Comparison of ENCODE assay signal across 8 cellular contexts in the genomic region with DNA sequence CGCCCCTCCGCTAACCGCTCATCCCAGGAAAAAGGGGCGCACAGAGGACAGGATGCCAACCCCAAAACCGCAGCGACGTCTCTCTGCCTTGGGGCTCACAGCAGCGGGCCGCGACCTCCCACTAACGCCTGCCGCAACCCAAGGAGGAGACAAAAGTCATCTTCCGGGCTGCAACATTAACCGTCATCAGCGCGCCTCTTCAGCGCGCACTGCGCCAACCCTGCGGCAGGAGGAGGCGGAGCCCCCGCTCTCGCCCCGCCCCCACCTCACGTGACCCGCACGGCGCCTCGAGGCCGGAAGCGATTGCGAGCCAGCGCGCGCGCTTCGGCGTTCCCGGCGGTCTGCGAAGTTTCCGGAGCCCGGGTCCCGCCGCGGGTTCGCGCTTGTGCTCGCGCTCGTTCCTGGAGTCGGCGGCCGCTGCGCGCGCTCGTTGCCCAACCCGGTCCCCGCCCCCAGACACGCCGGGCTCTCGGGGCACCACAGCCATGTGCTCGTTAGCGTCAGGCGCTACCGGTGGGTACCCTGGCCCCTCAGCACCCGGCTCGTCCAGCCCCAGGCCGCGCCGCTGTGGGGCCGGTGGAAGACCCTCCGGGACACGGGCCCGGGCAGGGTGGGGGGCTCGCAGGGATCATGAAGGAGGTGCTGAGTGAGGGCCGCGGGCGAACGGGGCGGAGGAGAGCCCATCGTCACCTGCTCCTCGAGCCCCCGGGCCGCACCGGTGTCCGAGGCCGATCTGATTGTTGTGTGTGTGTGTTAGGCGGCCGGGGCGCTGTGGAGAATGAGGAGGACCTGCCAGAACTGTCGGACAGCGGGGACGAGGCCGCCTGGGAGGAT. TPM values are rescaled to one million over a fixed set of nuclear protein-coding genes. Genes with fewer than 3 reads are reported as not detected.
DNase-seq lines count a peak whose midpoint lies in the region; ATAC-seq and TF ChIP-seq lines count a peak whose summit lies in the region.

A gene (plus strand): TSS at position 455 of the 834 bp plus-strand sequence. CDS start 31 bp downstream, at position 486.

- peaks cover 15% of the 10 kb centered on the region for H3K4me1 Mint-ChIP-seq in activated T-cell treated with anti-CD3 and anti-CD28 coated beads, Interleukin-2, amount 50 U/mL, for 4 hours (ENCODE audit: low read depth)

- no peaks in the 10 kb centered on the region for H3K27me3 ChIP-seq in DND-41 (ENCODE audit: insufficient read depth, low read length, poor library complexity)
- H3K27me3 ChIP-seq in Panc1 (ENCODE audit: control insufficient read depth, insufficient read depth, low read length), result no peaks in the 10 kb centered on the region
- H3K27me3 ChIP-seq in esophagus (ENCODE audit: control insufficient read depth in 1 of 2, insufficient read depth in 2 of 2, low read length in 2 of 2), result no peaks in the 10 kb centered on the region
- no peaks in the 10 kb centered on the region for H3K27me3 ChIP-seq in muscle layer of colon (ENCODE audit: control insufficient read depth in 1 of 2, insufficient read depth in 2 of 2, low read length in 2 of 2)

- H2AFZ ChIP-seq in DND-41 (ENCODE audit: low read depth, low read length), result peak within 1 kb of the TSS; percentile 96

- POLR2A ChIA-PET in Panc1 (lab: Charles Lee), result no interaction called here

- CTCF ChIA-PET in Panc1 (lab: Charles Lee), result no interaction called here

- no TSS peak for BruUV-seq in Panc1 (replicated peaks; lab: Mats Ljungman, UMichigan)

- ATAC-seq in DND-41 (ENCODE audit: insufficient read depth, low read depth), result peak; percentile 87
- peak; percentile 84 for ATAC-seq in GM21825 (IDR thresholded peaks at IDR 0.05; ENCODE audit: unreplicated experiment)
- peak; percentile 95 for ATAC-seq in Panc1
- ATAC-seq in activated T-cell treated with anti-CD3 and anti-CD28 coated beads, Interleukin-2, amount 50 U/mL, for 4 hours, result peak; percentile 86 to 89

- H3K79me2 ChIP-seq in DND-41 (ENCODE audit: insufficient read depth, low read length), result peaks cover 25% of the 10 kb centered on the region

- H3K9me3 Mint-ChIP-seq in activated T-cell treated with anti-CD3 and anti-CD28 coated beads, Interleukin-2, amount 50 U/mL, for 4 hours, result no peaks in the 10 kb centered on the region

- H3K36me3 ChIP-seq in DND-41 (ENCODE audit: insufficient read depth, low read length), result peaks cover 14% of the 10 kb centered on the region; the same call in 1 of the 2 replicates
- H3K36me3 ChIP-seq in KOPT-K1 (ENCODE audit: insufficient read depth, low read length), result peaks cover 30% of the 10 kb centered on the region
- peaks cover 4% of the 10 kb centered on the region; the same call in 1 of the 2 replicates for H3K36me3 ChIP-seq in Panc1 (ENCODE audit: control insufficient read depth, insufficient read depth, low read length)
- H3K36me3 ChIP-seq in esophagus (ENCODE audit: control insufficient read depth in 2 of 2, insufficient read depth in 2 of 2, low read length in 1 of 2), result peaks cover under 1 to 2% of the 10 kb centered on the region in 2 donors
- peaks cover 5% of the 10 kb centered on the region for H3K36me3 ChIP-seq in muscle layer of colon (ENCODE audit: insufficient read depth, low read length)

- H3K9ac ChIP-seq in DND-41 (ENCODE audit: low read depth, low read length) (peak within 1 kb of the TSS; percentile 90), muscle layer of colon (ENCODE audit: low read length) (peak within 1 kb of the TSS; percentile 74)

- H3K4me1 ChIP-seq in DND-41 (ENCODE audit: insufficient read depth, low read length), result peaks cover 28% of the 10 kb centered on the region
- H3K4me1 ChIP-seq in Panc1 (ENCODE audit: control insufficient read depth, insufficient read depth, low read length), result peaks cover 8% of the 10 kb centered on the region; the same call in 1 of the 2 replicates
- H3K4me1 ChIP-seq in esophagus (ENCODE audit: control insufficient read depth in 2 of 2, insufficient read depth in 2 of 2, low read length in 1 of 2), result no peaks in the 10 kb centered on the region
- H3K4me1 ChIP-seq in muscle layer of colon (ENCODE audit: insufficient read depth, low read length), result peaks cover 13% of the 10 kb centered on the region

- H3K9me3 ChIP-seq in DND-41 (ENCODE audit: insufficient read depth, low read length, severe bottlenecking) (no peaks in the 10 kb centered on the region), KOPT-K1 (ENCODE audit: insufficient read depth, low read length, poor library complexity, severe bottlenecking) (no peaks in the 10 kb centered on the region), Panc1 (ENCODE audit: control insufficient read depth, insufficient read depth, low read depth, low read length) (no peaks in the 10 kb centered on the region), esophagus (ENCODE audit: control insufficient read depth in 2 of 2, insufficient read depth in 1 of 2, low read depth in 1 of 2, low read length in 1 of 2) (no peaks in the 10 kb centered on the region), muscle layer of colon (ENCODE audit: low read length) (no peaks in the 10 kb centered on the region)

- no peaks in the 10 kb centered on the region for H4K20me1 ChIP-seq in DND-41 (ENCODE audit: insufficient read depth, low read length)

- H3K27ac ChIP-seq in DND-41 (ENCODE audit: low read length) (peak within 1 kb of the TSS; percentile 85), KOPT-K1 (ENCODE audit: low read depth, low read length, poor library complexity, severe bottlenecking) (peak within 1 kb of the TSS; percentile 90), Panc1 (ENCODE audit: low read length) (peak within 1 kb of the TSS; percentile 78), esophagus (ENCODE audit: low read depth in 2 of 2, low read length in 1 of 2) (peak within 1 kb of the TSS; percentile 94 to 97), muscle layer of colon (ENCODE audit: low read depth, low read length) (peak within 1 kb of the TSS; percentile 96)

- intact Hi-C loops in Panc1 (cut with micrococcal nuclease; ENCODE audit: unreplicated experiment), result no loop called here

- H3K4me3 Mint-ChIP-seq in activated T-cell treated with anti-CD3 and anti-CD28 coated beads, Interleukin-2, amount 50 U/mL, for 4 hours, result peak within 1 kb of the TSS; percentile 90

- H3K4me2 ChIP-seq in DND-41 (ENCODE audit: insufficient read depth, low read length), result peak within 1 kb of the TSS; percentile 84

- TF ChIP-seq CTCF in DND-41 (IDR thresholded peaks at IDR 0.05; ENCODE audit: borderline replicate concordance, extremely low read depth, low read length, poor library complexity, severe bottlenecking) (no peak), Panc1 (IDR thresholded peaks at IDR 0.05) (peak; percentile 96)

- in situ Hi-C loops in Panc1 (cut with HindIII; ENCODE audit: low pct_unique_long_range_greater_than_20kb, low sequenced_read_pairs), result no loop called here

- DNase-seq in DND-41 (peak; percentile 96), Panc1 (ENCODE audit: low read depth, low spot score) (peak; percentile 69)
- DNase-seq in activated T-cell treated with anti-CD3 and anti-CD28 coated beads, Interleukin-2, amount 50 U/mL, for 4 hours, result peak; percentile 97
- peak; percentile 96 to 98 for DNase-seq in stimulated activated CD8-positive, alpha-beta memory T cell treated with anti-CD3 and anti-CD28 coated beads, Interleukin-7, amount 100 ng/mL, for 1 hour (ENCODE audit: low read depth in 2 of 2)

- H3K4me3 ChIP-seq in DND-41 (ENCODE audit: low read depth in 1 of 2, low read length in 2 of 2) (peak within 1 kb of the TSS; percentile 39 to 79), Panc1 (ENCODE audit: low read depth in 2 of 2, low read length in 2 of 2) (peak within 1 kb of the TSS; percentile 61 to 89), esophagus (ENCODE audit: low read depth in 1 of 2, low read length in 2 of 2) (peak within 1 kb of the TSS; percentile 89 to 98), muscle layer of colon (ENCODE audit: low read depth in 1 of 2, low read length in 2 of 2) (peak within 1 kb of the TSS; percentile 76 to 95)

- WGBS in esophagus, 2 donors, result 0 to 1% methylated on average over 91 to 96 of the region's 96 CpGs

- H3K36me3 Mint-ChIP-seq in activated T-cell treated with anti-CD3 and anti-CD28 coated beads, Interleukin-2, amount 50 U/mL, for 4 hours (ENCODE audit: insufficient read depth), result peaks cover 19% of the 10 kb centered on the region

- no peaks in the 10 kb centered on the region for H3K27me3 Mint-ChIP-seq in activated T-cell treated with anti-CD3 and anti-CD28 coated beads, Interleukin-2, amount 50 U/mL, for 4 hours (ENCODE audit: low read depth)

RNA-seq across cellular contexts. Expression of the gene that starts here (rescaled TPM):
- 31.2 TPM for total RNA-seq in Panc1 (2021; ENCODE audit: unreplicated experiment)
- polyA plus RNA-seq in Panc1 (2012; ENCODE audit: insufficient read length), result 26.8 TPM
- 10 to 100 TPM; 55.5 to 60.2 (median 57.1) TPM for total RNA-seq in activated T-cell treated with anti-CD3 and anti-CD28 coated beads, Interleukin-2, amount 50 U/mL, for 4 hours
- 1 to 10 TPM; 9.2 to 9.9 TPM for polyA plus RNA-seq in esophagus

Comparison
In these comparisons a context has a peak if more than half of its experiments do, and no peak if none do; other contexts are left out.
1. Peak in every context shown above with its lines: DNase-seq, ATAC-seq, H3K4me3 ChIP-seq and H3K27ac ChIP-seq.